In the genomic region with DNA sequence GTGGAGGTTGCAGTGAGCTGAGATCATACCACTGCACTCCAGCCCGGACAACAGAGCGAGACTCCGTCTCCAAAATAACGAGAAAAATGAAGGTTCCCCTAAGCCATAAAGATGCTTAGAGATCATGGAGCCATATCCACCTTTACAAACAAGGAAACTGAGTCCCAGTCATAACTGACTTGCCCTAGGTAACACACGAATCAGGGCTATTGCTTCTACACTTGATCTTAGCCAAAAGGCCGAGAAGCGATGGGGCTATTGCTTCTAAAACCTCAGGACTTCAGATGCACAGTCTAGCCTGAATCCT, we compare ENCODE assay signal across 1 cellular context.
TF ChIP-seq lines count a peak whose summit lies in the region.

No MANE protein-coding gene starts in this region.

TF ChIP-seq in SK-N-SH, 30 proteins besides CTCF, POLR2A, EP300 and RAD21 (continued from another document):
- TF ChIP-seq GABPA (IDR thresholded peaks at IDR 0.05; ENCODE audit: low read depth) = no peak
- no peak for TF ChIP-seq FOSL2 (IDR thresholded peaks at IDR 0.05; ENCODE audit: borderline replicate concordance, low read depth)
- no peak for TF ChIP-seq IRF3 (IDR thresholded peaks at IDR 0.05; ENCODE audit: low read depth, low read length)
- no peak for TF ChIP-seq YY1 (IDR thresholded peaks at IDR 0.05; ENCODE audit: low read depth)
- TF ChIP-seq FOXM1 (IDR thresholded peaks at IDR 0.05; ENCODE audit: low read depth) = no peak
- TF ChIP-seq CHD2 (IDR thresholded peaks at IDR 0.05; ENCODE audit: low read length, partially characterized antibody) = no peak
- no peak for TF ChIP-seq TEAD4 (IDR thresholded peaks at IDR 0.05; ENCODE audit: borderline replicate concordance, insufficient read depth)
- no peak for TF ChIP-seq ZBTB33 (IDR thresholded peaks at IDR 0.05; ENCODE audit: borderline replicate concordance, low read depth)
- TF ChIP-seq JUND (IDR thresholded peaks at IDR 0.05) = no peak
- no peak for TF ChIP-seq FOXJ3 (CRISPR knock-in tag; IDR thresholded peaks at IDR 0.05)
- TF ChIP-seq RCOR1 (IDR thresholded peaks at IDR 0.05; ENCODE audit: low read length) = no peak
- TF ChIP-seq REST (IDR thresholded peaks at IDR 0.05; ENCODE audit: low read depth, low read length) = no peak
- TF ChIP-seq MXI1 (IDR thresholded peaks at IDR 0.05; ENCODE audit: low read depth, low read length) = no peak
- no peak for TF ChIP-seq TAF1 (IDR thresholded peaks at IDR 0.05; ENCODE audit: borderline replicate concordance, low read depth, low read length)
- TF ChIP-seq, protein P1, sequence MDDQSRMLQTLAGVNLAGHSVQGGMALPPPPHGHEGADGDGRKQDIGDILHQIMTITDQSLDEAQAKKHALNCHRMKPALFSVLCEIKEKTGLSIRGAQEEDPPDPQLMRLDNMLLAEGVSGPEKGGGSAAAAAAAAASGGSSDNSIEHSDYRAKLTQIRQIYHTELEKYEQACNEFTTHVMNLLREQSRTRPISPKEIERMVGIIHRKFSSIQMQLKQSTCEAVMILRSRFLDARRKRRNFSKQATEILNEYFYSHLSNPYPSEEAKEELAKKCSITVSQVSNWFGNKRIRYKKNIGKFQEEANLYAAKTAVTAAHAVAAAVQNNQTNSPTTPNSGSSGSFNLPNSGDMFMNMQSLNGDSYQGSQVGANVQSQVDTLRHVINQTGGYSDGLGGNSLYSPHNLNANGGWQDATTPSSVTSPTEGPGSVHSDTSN (IDR thresholded peaks at IDR 0.05) = no peak
- no peak for TF ChIP-seq RXRA (IDR thresholded peaks at IDR 0.05; ENCODE audit: borderline replicate concordance, low read depth)
